ENCODE assay signal across 18 cellular contexts in the genomic region with DNA sequence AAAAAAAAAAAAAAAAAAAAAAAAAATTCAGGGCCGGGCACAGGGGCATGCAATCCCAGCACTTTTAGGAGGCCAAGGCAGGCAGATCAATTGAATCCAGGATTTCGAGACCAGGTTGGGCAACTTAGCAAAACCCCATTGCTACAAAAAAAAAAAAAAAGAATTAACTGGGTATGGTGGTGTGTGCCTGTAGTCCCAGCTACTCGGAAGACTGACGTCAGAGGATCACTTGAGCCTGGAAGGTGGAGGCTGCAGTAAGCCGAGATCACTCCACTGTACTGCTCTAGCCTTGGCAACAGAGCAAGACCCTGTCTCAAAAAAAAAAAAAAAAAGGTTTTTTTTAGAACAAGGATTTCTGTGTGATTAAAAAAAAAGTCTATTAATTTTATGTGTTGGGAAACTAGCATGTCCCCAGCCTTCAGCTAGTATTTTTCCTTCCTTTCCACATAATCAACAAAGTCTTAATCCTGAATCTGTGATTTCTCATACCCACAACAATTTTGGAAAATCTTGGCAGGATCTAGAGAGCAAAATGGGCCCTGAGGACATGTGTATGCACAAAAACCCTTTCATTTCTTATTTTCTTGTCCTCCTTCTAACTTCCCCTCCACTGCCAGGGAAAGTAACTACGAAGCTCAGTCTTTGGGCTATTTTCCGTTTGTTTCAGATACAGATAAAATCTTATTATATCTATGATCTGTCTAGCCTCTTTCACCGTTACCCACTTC. TPM values are rescaled to one million over a fixed set of nuclear protein-coding genes. Genes with fewer than 3 reads are reported as not detected.
DNase-seq lines count a peak whose midpoint lies in the region; ATAC-seq and TF ChIP-seq lines count a peak whose summit lies in the region.
"Had no signal": no experiment of that assay in that cellular context is flagged by ENCODE, and none has a peak within 500 bp of the region (broad histone marks: within the 10 kb centered on the region; RNA-seq: fewer than 3 reads in every experiment).

No MANE protein-coding gene starts in this region.

- peaks cover 0 to 5% (median 1%) of the 10 kb centered on the region in 7 donors for H3K4me1 Mint-ChIP-seq in naive thymus-derived CD4-positive, alpha-beta T cell

- TF ChIP-seq POLR2A in body of pancreas (IDR thresholded peaks at IDR 0.05) (no peak), transverse colon (IDR thresholded peaks at IDR 0.05) (no peak)

- no peaks in the 10 kb centered on the region for H3K27me3 Mint-ChIP-seq in naive thymus-derived CD4-positive, alpha-beta T cell
- H3K27me3 Mint-ChIP-seq: activated CD8-positive, alpha-beta memory T cell treated with anti-CD3 and anti-CD28 coated beads, Interleukin-2, amount 10 ng/mL, durations not matched to agents 7 days and 5 days; effector memory CD8-positive, alpha-beta T cell had no signal

- ATAC-seq in body of pancreas (peak; percentile 27), heart right ventricle (peak in 7 of 8 donors; percentile 51 to 74 (median 64)), GM21528 (IDR thresholded peaks at IDR 0.05; ENCODE audit: low FRiP score, unreplicated experiment) (no peak)
- no peak for ATAC-seq in naive thymus-derived CD4-positive, alpha-beta T cell
- ATAC-seq: activated CD8-positive, alpha-beta memory T cell treated with anti-CD3 and anti-CD28 coated beads, Interleukin-2, amount 10 ng/mL, durations not matched to agents 7 days and 5 days; CD8-positive, alpha-beta T cell; effector memory CD8-positive, alpha-beta T cell had no signal

- intact Hi-C loops in body of pancreas (cut with DNase I), result no loop called here
- intact Hi-C loops in heart right ventricle (cut with DNase I), result loop anchor here in 1 of 10 donors (10.0 kb wide), 1 partner anchor 215 kb away; a partner anchor contains a TSS
- intact Hi-C loops in transverse colon (cut with DNase I; ENCODE audit: low total_unique reads), result no loop called here
- intact Hi-C loops in naive thymus-derived CD4-positive, alpha-beta T cell (cut with micrococcal nuclease), result no loop called here

- 88 to 90% methylated on average over 8 of the region's 8 CpGs for WGBS in body of pancreas, 2 donors
- 75 to 85% methylated on average over 8 of the region's 8 CpGs for WGBS in heart right ventricle, 2 donors
- 94 to 99% methylated on average over 8 of the region's 8 CpGs for WGBS in transverse colon (ENCODE audit: low coverage in 1 of 2), 2 donors

- POLR2A ChIA-PET in naive thymus-derived CD4-positive, alpha-beta T cell (lab: Charles Lee), result no interaction called here

- no peaks in the 10 kb centered on the region for H3K9me3 ChIP-seq in body of pancreas
- no peaks in the 10 kb centered on the region for H3K9me3 ChIP-seq in heart right ventricle
- H3K9me3 ChIP-seq in parathyroid adenoma (ENCODE audit: control insufficient read depth, low read length), result no peaks in the 10 kb centered on the region
- H3K9me3 ChIP-seq in transverse colon, result no peaks in the 10 kb centered on the region
- no peaks in the 10 kb centered on the region for H3K9me3 ChIP-seq in naive thymus-derived CD4-positive, alpha-beta T cell (ENCODE audit: control insufficient read depth in 2 of 3, low read length in 3 of 3)

- no peak overlapping the region for H3K9ac ChIP-seq in parathyroid adenoma
- H3K9ac ChIP-seq: GM23248 had no signal

- H3K27ac ChIP-seq in body of pancreas (no peak overlapping the region), heart right ventricle (peak overlapping the region in 7 of 10 donors; percentile 13 to 65 (median 45)), parathyroid adenoma (peak overlapping the region; percentile 17), transverse colon (peak overlapping the region in 3 of 4 donors; percentile 9 to 26 (median 18))
- no peak overlapping the region for H3K27ac ChIP-seq in naive thymus-derived CD4-positive, alpha-beta T cell (ENCODE audit: low read depth, low read length)
- H3K27ac ChIP-seq: GM23248 had no signal

- H3K79me2 ChIP-seq in parathyroid adenoma, result no peaks in the 10 kb centered on the region

- no peak overlapping the region for H3K4me3 Mint-ChIP-seq in naive thymus-derived CD4-positive, alpha-beta T cell
- H3K4me3 Mint-ChIP-seq: activated CD8-positive, alpha-beta memory T cell treated with anti-CD3 and anti-CD28 coated beads, Interleukin-2, amount 10 ng/mL, durations not matched to agents 7 days and 5 days; CD8-positive, alpha-beta T cell; effector memory CD8-positive, alpha-beta T cell had no signal

- DNase-seq in body of pancreas (no peak), heart right ventricle (no peak), transverse colon (no peak), NCI-H82 (lab: John Stamatoyannopoulos, UW) (no peak)
- no peak for DNase-seq in naive thymus-derived CD4-positive, alpha-beta T cell
- DNase-seq: activated CD4-positive, alpha-beta T cell treated with anti-CD3 and anti-CD28 coated beads for 48 hours; activated CD8-positive, alpha-beta memory T cell treated with anti-CD3 and anti-CD28 coated beads, Interleukin-2, amount 10 ng/mL, durations not matched to agents 7 days and 5 days; activated gamma-delta T cell; amygdala; CD8-positive, alpha-beta T cell; DND-41; effector memory CD8-positive, alpha-beta T cell; GM23248; Karpas-422; NCI-H1105; NCI-H2081 had no signal

- CTCF ChIA-PET in naive thymus-derived CD4-positive, alpha-beta T cell (lab: Charles Lee), result no interaction called here

- H3K9me3 Mint-ChIP-seq in naive thymus-derived CD4-positive, alpha-beta T cell, result no peaks in the 10 kb centered on the region
- H3K9me3 Mint-ChIP-seq: CD8-positive, alpha-beta T cell; effector memory CD8-positive, alpha-beta T cell had no signal

- H3K36me3 ChIP-seq in body of pancreas (replicated peaks in 1 of 2; ENCODE audit: insufficient read depth in 1 of 2, low read depth in 2 of 2) (no peaks in the 10 kb centered on the region), heart right ventricle (peaks cover 0 to 16% (median 0%) of the 10 kb centered on the region in 9 donors), parathyroid adenoma (ENCODE audit: control insufficient read depth, insufficient read depth, low read length) (no peaks in the 10 kb centered on the region), transverse colon (no peaks in the 10 kb centered on the region)
- peaks cover 0 to 10% (median 0%) of the 10 kb centered on the region in 3 experiments for H3K36me3 ChIP-seq in naive thymus-derived CD4-positive, alpha-beta T cell (ENCODE audit: control insufficient read depth in 2 of 3, insufficient read depth in 3 of 3, low read length in 3 of 3)

- TF ChIP-seq EP300 in transverse colon (IDR thresholded peaks at IDR 0.05; ENCODE audit: low read depth), result no peak

- H2AFZ ChIP-seq in parathyroid adenoma, result peak overlapping the region; percentile 9
- H2AFZ ChIP-seq: GM23248 had no signal

- TF ChIP-seq CTCF in body of pancreas (IDR thresholded peaks at IDR 0.05) (no peak), heart right ventricle (IDR thresholded peaks at IDR 0.05) (no peak), parathyroid adenoma (IDR thresholded peaks at IDR 0.05) (no peak), transverse colon (IDR thresholded peaks at IDR 0.05) (no peak)

- H3K4me2 ChIP-seq in parathyroid adenoma (ENCODE audit: low read length), result peak overlapping the region; percentile 8

- no peak overlapping the region for H3K4me3 ChIP-seq in body of pancreas
- no peak overlapping the region for H3K4me3 ChIP-seq in heart right ventricle
- H3K4me3 ChIP-seq in parathyroid adenoma (ENCODE audit: low read depth, low read length), result no peak overlapping the region
- no peak overlapping the region for H3K4me3 ChIP-seq in transverse colon
- no peak overlapping the region for H3K4me3 ChIP-seq in naive thymus-derived CD4-positive, alpha-beta T cell (ENCODE audit: low read length)
- H3K4me3 ChIP-seq: GM23248 had no signal

- peaks cover 0 to 5% (median 0%) of the 10 kb centered on the region in 5 donors for H3K36me3 Mint-ChIP-seq in naive thymus-derived CD4-positive, alpha-beta T cell
- H3K36me3 Mint-ChIP-seq: activated CD8-positive, alpha-beta memory T cell treated with anti-CD3 and anti-CD28 coated beads, Interleukin-2, amount 10 ng/mL, durations not matched to agents 7 days and 5 days had no signal

- no peaks in the 10 kb centered on the region for H3K27me3 ChIP-seq in body of pancreas
- H3K27me3 ChIP-seq in heart right ventricle, result no peaks in the 10 kb centered on the region
- no peaks in the 10 kb centered on the region for H3K27me3 ChIP-seq in parathyroid adenoma (ENCODE audit: control insufficient read depth, insufficient read depth, low read length)
- H3K27me3 ChIP-seq in transverse colon, result no peaks in the 10 kb centered on the region
- H3K27me3 ChIP-seq in naive thymus-derived CD4-positive, alpha-beta T cell (ENCODE audit: control insufficient read depth in 2 of 2, insufficient read depth in 2 of 2, low read length in 2 of 2), result no peaks in the 10 kb centered on the region

- H3K27ac Mint-ChIP-seq in naive thymus-derived CD4-positive, alpha-beta T cell, result no peak overlapping the region
- H3K27ac Mint-ChIP-seq: activated CD8-positive, alpha-beta memory T cell treated with anti-CD3 and anti-CD28 coated beads, Interleukin-2, amount 10 ng/mL, durations not matched to agents 7 days and 5 days; CD8-positive, alpha-beta T cell; effector memory CD8-positive, alpha-beta T cell had no signal

- no peaks in the 10 kb centered on the region for H3K4me1 ChIP-seq in body of pancreas
- peaks cover 0 to 25% (median 13%) of the 10 kb centered on the region in 9 donors for H3K4me1 ChIP-seq in heart right ventricle
- peaks cover 4% of the 10 kb centered on the region for H3K4me1 ChIP-seq in parathyroid adenoma
- H3K4me1 ChIP-seq in transverse colon, result peaks cover 0 to 8% (median 1%) of the 10 kb centered on the region in 4 donors
- H3K4me1 ChIP-seq in naive thymus-derived CD4-positive, alpha-beta T cell (ENCODE audit: control insufficient read depth in 2 of 2, insufficient read depth in 2 of 2, low read length in 2 of 2), result no peaks in the 10 kb centered on the region

- in situ Hi-C loops in transverse colon (cut with MboI; ENCODE audit: low pct_ligation_motif_present in 1 of 4, low pct_unique_long_range_greater_than_20kb in 1 of 4, low sequenced_read_pairs in 3 of 4), result no loop called here

RNA-seq across cellular contexts. Expression of a gene that starts 5.7 kb away (rescaled TPM):
- total RNA-seq in body of pancreas (10 to 100 TPM; 17.6 to 43.2 TPM), heart right ventricle (10 to 100 TPM; 11.7 to 23.3 (median 17.1) TPM), transverse colon (10 to 100 TPM; 43.4 to 48.9 (median 46.3) TPM)
- 1 to 10 TPM; 5.2 to 7.5 TPM for polyA plus RNA-seq in heart right ventricle
- total RNA-seq in naive thymus-derived CD4-positive, alpha-beta T cell, result 10 to 100 TPM; 38.1 to 48.7 (median 44.6) TPM
- polyA plus RNA-seq in naive thymus-derived CD4-positive, alpha-beta T cell, result 10 to 100 TPM in 1 of 2 donors, 1 to 10 TPM in 1; 8.9 to 24.1 TPM

RNA-seq across cellular contexts. Expression of a gene that starts 17.5 kb away (rescaled TPM):
- total RNA-seq in body of pancreas (1 to 10 TPM; 2.0 to 2.6 TPM), heart right ventricle (1 to 10 TPM; 2.6 to 4.4 (median 3.2) TPM), transverse colon (1 to 10 TPM in 3 of 4 donors, not detected in 1; 3.1 to 4.8 (median 3.4) TPM)
- 1 to 10 TPM; 1.7 to 2.5 TPM for polyA plus RNA-seq in heart right ventricle
- total RNA-seq in naive thymus-derived CD4-positive, alpha-beta T cell, result 10 to 100 TPM in 2 of 5 experiments, 1 to 10 TPM in 3; 5.8 to 18.1 (median 8.0) TPM
- polyA plus RNA-seq in naive thymus-derived CD4-positive, alpha-beta T cell, result 1 to 10 TPM; 2.9 to 7.5 TPM

RNA-seq across cellular contexts. Expression of a gene that starts 17.8 kb away (rescaled TPM):
- total RNA-seq in body of pancreas, result 10 to 100 TPM; 36.8 to 76.8 TPM
- total RNA-seq in heart right ventricle, result 10 to 100 TPM; 35.7 to 50.6 (median 42.5) TPM
- 10 to 100 TPM; 25.8 to 28.6 TPM for polyA plus RNA-seq in heart right ventricle
- 100 to 1,000 TPM in 2 of 4 donors, 10 to 100 TPM in 2; 40.8 to 128 (median 112) TPM for total RNA-seq in transverse colon
- total RNA-seq in naive thymus-derived CD4-positive, alpha-beta T cell, result 100 to 1,000 TPM in 2 of 5 experiments, 10 to 100 TPM in 3; 70.0 to 114 (median 96.8) TPM
- polyA plus RNA-seq in naive thymus-derived CD4-positive, alpha-beta T cell, result 10 to 100 TPM; 75.9 to 77.5 TPM

Comparison
In these comparisons a context has a peak if more than half of its experiments do, and no peak if none do; other contexts are left out.
1. ATAC-seq: peak in body of pancreas (single experiment) and heart right ventricle (7 of 8); none in GM21528 (single experiment) and naive thymus-derived CD4-positive, alpha-beta T cell (single experiment).
2. H3K27ac ChIP-seq: peak in heart right ventricle (7 of 10), parathyroid adenoma (single experiment) and transverse colon (3 of 4); none in body of pancreas (0 of 4) and naive thymus-derived CD4-positive, alpha-beta T cell (single experiment).